ENCODE assay signal across 11 cellular contexts in the genomic region with DNA sequence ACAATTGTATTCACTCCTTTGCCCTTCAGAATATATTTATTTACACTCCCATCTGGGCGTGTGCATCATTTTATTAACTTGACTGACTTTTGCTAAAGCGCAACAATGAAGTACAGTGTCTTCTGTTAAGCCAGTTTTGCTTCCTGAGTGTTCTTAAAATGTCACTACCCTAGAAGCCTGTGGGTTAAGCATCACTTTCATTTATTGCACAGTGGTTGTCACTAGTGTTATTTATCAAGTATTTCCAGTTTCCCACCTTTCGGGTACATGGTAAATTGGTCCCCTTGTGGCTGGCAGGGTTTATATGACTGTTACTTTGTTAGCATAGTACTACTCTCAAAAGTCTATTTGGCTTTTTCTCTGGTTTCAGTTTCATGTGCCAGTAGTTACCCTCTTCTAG. TPM values are rescaled to one million over a fixed set of nuclear protein-coding genes. Genes with fewer than 3 reads are reported as not detected.
DNase-seq lines count a peak whose midpoint lies in the region; ATAC-seq and TF ChIP-seq lines count a peak whose summit lies in the region.
"Had no signal": no experiment of that assay in that cellular context is flagged by ENCODE, and none has a peak within 500 bp of the region (broad histone marks: within the 10 kb centered on the region; RNA-seq: fewer than 3 reads in every experiment).

No MANE protein-coding gene starts in this region.

- POLR2A ChIA-PET in CD4-positive, alpha-beta memory T cell (lab: Charles Lee; ENCODE audit: partially characterized antibody): interaction anchor here (1.3 to 3.0 kb wide), 3 partner anchors 17 to 49 kb away, joined by 3 to 27 read pairs (median 10); a partner anchor contains a TSS

- TF ChIP-seq EP300 in sigmoid colon (IDR thresholded peaks at IDR 0.05): no peak

- H3K4me3 ChIP-seq in CD4-positive, alpha-beta memory T cell (ENCODE audit: low read length in 2 of 2): no peak overlapping the region
- no peak overlapping the region for H3K4me3 ChIP-seq in sigmoid colon
- H3K4me3 ChIP-seq: esophagus muscularis mucosa had no signal

- peak overlapping the region in 4 of 7 donors; percentile 7 to 77 (median 44) for H3K27ac Mint-ChIP-seq in CD4-positive, alpha-beta memory T cell
- peak overlapping the region; percentile 94 to 95 for H3K27ac Mint-ChIP-seq in activated naive CD4-positive, alpha-beta T cell treated with anti-CD3 and anti-CD28 coated beads, Interleukin-2, amount 50 U/mL, for 72 hours

- H3K4me1 ChIP-seq in CD4-positive, alpha-beta memory T cell (ENCODE audit: insufficient read depth, low read length): peaks cover 25% of the 10 kb centered on the region
- H3K4me1 ChIP-seq in sigmoid colon: peaks cover 0 to 40% (median 34%) of the 10 kb centered on the region in 4 donors

- no peak for TF ChIP-seq CTCF in sigmoid colon (IDR thresholded peaks at IDR 0.05)

- no peaks in the 10 kb centered on the region for H3K36me3 ChIP-seq in CD4-positive, alpha-beta memory T cell (ENCODE audit: insufficient read depth, low read length)
- no peaks in the 10 kb centered on the region for H3K36me3 ChIP-seq in sigmoid colon

- peaks cover 0 to 2% of the 10 kb centered on the region in 2 donors for H3K36me3 Mint-ChIP-seq in CD4-positive, alpha-beta memory T cell
- peaks cover 23 to 46% of the 10 kb centered on the region in 2 donors for H3K36me3 Mint-ChIP-seq in activated naive CD4-positive, alpha-beta T cell treated with anti-CD3 and anti-CD28 coated beads, Interleukin-2, amount 50 U/mL, for 72 hours

- peak overlapping the region in 1 of 8 donors; percentile 64 for H3K4me3 Mint-ChIP-seq in CD4-positive, alpha-beta memory T cell

- DNase-seq in CD4-positive, alpha-beta memory T cell: no peak
- peak in 1 of 2 donors; percentile 28 for DNase-seq in activated naive CD4-positive, alpha-beta T cell treated with anti-CD3 and anti-CD28 coated beads, Interleukin-2, amount 50 U/mL, for 72 hours (ENCODE audit: low spot score in 2 of 2)
- DNase-seq in NCI-H510A treated with DMSO at 0.1 percent for 48 hours (lab: John Stamatoyannopoulos, UW) (no peak), NCI-H2029 (lab: John Stamatoyannopoulos, UW) (no peak), hepatic stellate cell (ENCODE audit: low spot score) (no peak), sigmoid colon (no peak)

- H3K27ac ChIP-seq in CD4-positive, alpha-beta memory T cell (ENCODE audit: low read depth, low read length): no peak overlapping the region
- peak overlapping the region in 2 of 4 donors; percentile 24 to 94 for H3K27ac ChIP-seq in sigmoid colon
- H3K27ac ChIP-seq: parathyroid adenoma had no signal

- no peaks in the 10 kb centered on the region for H3K9me3 Mint-ChIP-seq in CD4-positive, alpha-beta memory T cell
- H3K9me3 Mint-ChIP-seq in activated naive CD4-positive, alpha-beta T cell treated with anti-CD3 and anti-CD28 coated beads, Interleukin-2, amount 50 U/mL, for 72 hours: no peaks in the 10 kb centered on the region

- H3K4me1 Mint-ChIP-seq in CD4-positive, alpha-beta memory T cell: peaks cover 17 to 30% (median 22%) of the 10 kb centered on the region in 4 donors

- TF ChIP-seq POLR2A in sigmoid colon (IDR thresholded peaks at IDR 0.05): no peak

- H3K27me3 Mint-ChIP-seq in CD4-positive, alpha-beta memory T cell: no peaks in the 10 kb centered on the region

- CTCF ChIA-PET in CD4-positive, alpha-beta memory T cell (lab: Charles Lee; ENCODE audit: partially characterized antibody): interaction anchor here (0.6 to 4.5 kb wide), 18 partner anchors 10 to 402 kb away, joined by 3 to 469 read pairs (median 26); a partner anchor contains a TSS

- H3K27me3 ChIP-seq in CD4-positive, alpha-beta memory T cell (ENCODE audit: insufficient read depth, low read length): no peaks in the 10 kb centered on the region
- no peaks in the 10 kb centered on the region for H3K27me3 ChIP-seq in sigmoid colon
- H3K27me3 ChIP-seq: esophagus muscularis mucosa, tibial nerve had no signal

- H3K9me3 ChIP-seq in CD4-positive, alpha-beta memory T cell (ENCODE audit: control insufficient read depth in 1 of 2, low read length in 2 of 2): no peaks in the 10 kb centered on the region
- no peaks in the 10 kb centered on the region for H3K9me3 ChIP-seq in sigmoid colon
- H3K9me3 ChIP-seq: esophagus muscularis mucosa, tibial nerve had no signal

- intact Hi-C loops in CD4-positive, alpha-beta memory T cell (cut with micrococcal nuclease): loop anchor here (1.0 to 10.0 kb wide), 5 partner anchors 32 to 872 kb away; a partner anchor contains a TSS
- intact Hi-C loops in sigmoid colon (cut with DNase I): loop anchor here (1.0 to 2.0 kb wide), 2 partner anchors 32 to 60 kb away; no protein-coding TSS in a partner anchor

- ATAC-seq in GM19452 (IDR thresholded peaks at IDR 0.05; ENCODE audit: unreplicated experiment): peak; percentile 29
- peak; percentile 32 for ATAC-seq in HG03175 (IDR thresholded peaks at IDR 0.05; ENCODE audit: unreplicated experiment)
- peak; percentile 60 to 66 for ATAC-seq in activated naive CD4-positive, alpha-beta T cell treated with anti-CD3 and anti-CD28 coated beads, Interleukin-2, amount 50 U/mL, for 72 hours

- WGBS in sigmoid colon, 2 donors: 19 to 53% methylated on average over 3 of the region's 3 CpGs

RNA-seq across cellular contexts. Expression of a gene that starts 3.3 kb away (rescaled TPM):
- 1 to 10 TPM; 3.4 to 4.5 TPM for total RNA-seq in CD4-positive, alpha-beta memory T cell
- 1 to 10 TPM; 2.4 to 3.7 TPM for polyA plus RNA-seq in CD4-positive, alpha-beta memory T cell
- 100 to 1,000 TPM in 1 of 2 donors, 10 to 100 TPM in 1; 20.3 to 239 TPM for total RNA-seq in activated naive CD4-positive, alpha-beta T cell treated with anti-CD3 and anti-CD28 coated beads, Interleukin-2, amount 50 U/mL, for 72 hours
- total RNA-seq in sigmoid colon: 10 to 100 TPM; 10.2 to 12.8 (median 11.3) TPM
- 10 to 100 TPM in 1 of 3 donors, 1 to 10 TPM in 2; 3.6 to 12.7 (median 3.7) TPM for polyA plus RNA-seq in sigmoid colon

RNA-seq across cellular contexts. Expression of a gene that starts 17.6 kb away (rescaled TPM):
- 10 to 100 TPM; 25.3 to 32.8 TPM for total RNA-seq in CD4-positive, alpha-beta memory T cell
- 10 to 100 TPM; 13.2 to 25.1 TPM for polyA plus RNA-seq in CD4-positive, alpha-beta memory T cell
- 10 to 100 TPM; 31.1 to 34.1 TPM for total RNA-seq in activated naive CD4-positive, alpha-beta T cell treated with anti-CD3 and anti-CD28 coated beads, Interleukin-2, amount 50 U/mL, for 72 hours
- total RNA-seq in sigmoid colon: 10 to 100 TPM; 18.1 to 23.2 (median 20.8) TPM
- polyA plus RNA-seq in sigmoid colon: 10 to 100 TPM in 2 of 3 donors, 1 to 10 TPM in 1; 9.6 to 17.2 (median 12.0) TPM

RNA-seq across cellular contexts. Expression of a gene that starts 49.2 kb away (rescaled TPM):
- 10 to 100 TPM; 48.0 to 49.4 TPM for total RNA-seq in CD4-positive, alpha-beta memory T cell
- polyA plus RNA-seq in CD4-positive, alpha-beta memory T cell: 10 to 100 TPM; 43.0 to 55.9 TPM
- 10 to 100 TPM; 29.5 to 66.9 TPM for total RNA-seq in activated naive CD4-positive, alpha-beta T cell treated with anti-CD3 and anti-CD28 coated beads, Interleukin-2, amount 50 U/mL, for 72 hours
- 10 to 100 TPM; 23.5 to 36.3 (median 28.7) TPM for total RNA-seq in sigmoid colon
- 10 to 100 TPM; 16.6 to 39.7 (median 16.8) TPM for polyA plus RNA-seq in sigmoid colon
